In the genomic region with DNA sequence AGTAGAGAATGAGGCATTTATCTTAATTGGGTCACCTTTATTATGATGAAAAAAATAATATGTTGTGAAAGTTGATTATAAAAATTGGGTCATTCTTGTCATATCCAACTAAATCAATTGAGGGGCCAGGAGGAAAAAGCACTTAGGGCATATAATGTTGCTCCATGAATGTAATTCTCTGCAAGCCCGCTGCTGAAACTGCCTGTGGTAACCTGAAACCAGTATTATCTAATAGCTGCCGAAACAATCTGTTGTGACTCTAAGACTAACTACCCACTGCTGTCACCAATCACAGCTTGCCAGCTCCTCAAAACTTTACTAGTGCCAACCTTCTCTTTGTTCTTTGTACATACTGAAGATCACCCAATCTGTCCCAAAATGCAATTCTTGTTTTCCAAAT, we compare ENCODE assay signal across 10 cellular contexts.
DNase-seq lines count a peak whose midpoint lies in the region; ATAC-seq, FAIRE-seq and TF ChIP-seq lines count a peak whose summit lies in the region.
"Had no signal": no experiment of that assay in that cellular context is flagged by ENCODE, and none has a peak within 500 bp of the region (broad histone marks: within the 10 kb centered on the region; RNA-seq: fewer than 3 reads in every experiment).

No MANE protein-coding gene starts in this region.

- 29 to 31% methylated on average over 2 of the region's 2 CpGs for WGBS in pancreas, 2 donors

- intact Hi-C loops in pancreas (cut with DNase I): no loop called here

- no peak for FAIRE-seq in pancreas (lab: Jason Lieb, UNC)

- no peaks in the 10 kb centered on the region for H3K27me3 Mint-ChIP-seq in type B pancreatic cell

- H3K4me3 ChIP-seq in pancreas: no peak overlapping the region
- H3K4me3 ChIP-seq: skin epidermis had no signal

- H3K9me3 ChIP-seq in pancreas: no peaks in the 10 kb centered on the region

- no peak overlapping the region for H3K27ac Mint-ChIP-seq in type B pancreatic cell

- no peak for TF ChIP-seq CTCF in pancreas (IDR thresholded peaks at IDR 0.05)
- no peak for TF ChIP-seq CTCF in type B pancreatic cell (conservative IDR thresholded peaks at IDR 0.05)

- H3K36me3 Mint-ChIP-seq in type B pancreatic cell: no peaks in the 10 kb centered on the region

- ATAC-seq in pancreas: peak; percentile 74 to 89 (median 82)
- no peak for ATAC-seq in GM21737 (IDR thresholded peaks at IDR 0.05; ENCODE audit: unreplicated experiment)

- peaks cover 9% of the 10 kb centered on the region for H3K4me1 Mint-ChIP-seq in type B pancreatic cell (ENCODE audit: unreplicated experiment)

- peaks cover 0 to 9% (median 0%) of the 10 kb centered on the region in 3 donors for H3K4me1 ChIP-seq in pancreas

- no peaks in the 10 kb centered on the region for H3K9me3 Mint-ChIP-seq in type B pancreatic cell

- no peaks in the 10 kb centered on the region for H3K36me3 ChIP-seq in pancreas

- DNase-seq in HT1080 (ENCODE audit: low read depth) (peak; percentile 11), NCI-H524 (lab: John Stamatoyannopoulos, UW) (peak; percentile 78 to 87), dedifferentiated amniotic fluid mesenchymal stem cell (ENCODE audit: extremely low spot score) (peak; percentile 65), pancreas (no peak), glomerular visceral epithelial cell (ENCODE audit: extremely low spot score) (no peak), type B pancreatic cell (ENCODE audit: extremely low spot score, unreplicated experiment) (no peak), NK-92 (lab: John Stamatoyannopoulos, UW; ENCODE audit: unreplicated experiment) (no peak)
- DNase-seq: activated T-cell treated with anti-CD3 and anti-CD28 coated beads, Interleukin-2, amount 50 U/mL, for 1 hour had no signal

- H3K27me3 ChIP-seq in pancreas: no peaks in the 10 kb centered on the region

- H3K27ac ChIP-seq in pancreas: no peak overlapping the region
- H3K27ac ChIP-seq: skin epidermis had no signal

- H3K4me3 Mint-ChIP-seq in type B pancreatic cell: no peak overlapping the region

Comparison
In these comparisons a context has a peak if more than half of its experiments do, and no peak if none do; other contexts are left out.
1. DNase-seq: peak in HT1080 (single experiment), NCI-H524 (2 of 2) and dedifferentiated amniotic fluid mesenchymal stem cell (single experiment); none in pancreas (0 of 6), glomerular visceral epithelial cell (single experiment), type B pancreatic cell (single experiment) and NK-92 (single experiment).